In genomic region chr11:62610814-62611704, GRCh38 we compare ENCODE assay signal across 7 cellular contexts. TPM values are rescaled to one million over a fixed set of nuclear protein-coding genes. Genes with fewer than 3 reads are reported as not detected.
DNase-seq lines count a peak whose midpoint lies in the region; ATAC-seq and TF ChIP-seq lines count a peak whose summit lies in the region.

No MANE protein-coding gene starts in this region.

- H3K4me3 Mint-ChIP-seq in activated T-cell treated with anti-CD3 and anti-CD28 coated beads, Interleukin-2, amount 50 U/mL, for 72 hours: peak overlapping the region; percentile 96 to 98
- peak overlapping the region; percentile 95 to 97 for H3K4me3 Mint-ChIP-seq in stimulated activated naive CD8-positive, alpha-beta T cell treated with anti-CD3 and anti-CD28 coated beads, Interleukin-15, amount 100 ng/mL, for 72 hours

- H3K27me3 Mint-ChIP-seq in activated T-cell treated with anti-CD3 and anti-CD28 coated beads, Interleukin-2, amount 50 U/mL, for 72 hours (ENCODE audit: low read depth): no peaks in the 10 kb centered on the region
- H3K27me3 Mint-ChIP-seq in stimulated activated naive CD8-positive, alpha-beta T cell treated with anti-CD3 and anti-CD28 coated beads, Interleukin-15, amount 100 ng/mL, for 72 hours: no peaks in the 10 kb centered on the region

- ATAC-seq in activated T-cell treated with anti-CD3 and anti-CD28 coated beads, Interleukin-2, amount 50 U/mL, for 72 hours (replicated peaks in 1 of 2): no peak
- ATAC-seq in stimulated activated naive CD8-positive, alpha-beta T cell treated with anti-CD3 and anti-CD28 coated beads, Interleukin-15, amount 100 ng/mL, for 72 hours: no peak
- no peak for ATAC-seq in HG02623 (IDR thresholded peaks at IDR 0.05; ENCODE audit: unreplicated experiment)

- peaks cover 56% of the 10 kb centered on the region for H3K4me1 Mint-ChIP-seq in activated T-cell treated with anti-CD3 and anti-CD28 coated beads, Interleukin-2, amount 50 U/mL, for 72 hours (ENCODE audit: low read depth)
- H3K4me1 Mint-ChIP-seq in stimulated activated naive CD8-positive, alpha-beta T cell treated with anti-CD3 and anti-CD28 coated beads, Interleukin-15, amount 100 ng/mL, for 72 hours: peaks cover 73% of the 10 kb centered on the region

- peaks cover 11% of the 10 kb centered on the region for H3K27me3 ChIP-seq in iPS-18a (ENCODE audit: control insufficient read depth, insufficient read depth, low read length)

- no peak overlapping the region for H3K27ac ChIP-seq in iPS-18a (ENCODE audit: low read length)

- H3K36me3 Mint-ChIP-seq in activated T-cell treated with anti-CD3 and anti-CD28 coated beads, Interleukin-2, amount 50 U/mL, for 72 hours (ENCODE audit: insufficient read depth in 2 of 2): peaks cover 9 to 16% of the 10 kb centered on the region in 2 donors

- no peaks in the 10 kb centered on the region for H3K9me3 Mint-ChIP-seq in activated T-cell treated with anti-CD3 and anti-CD28 coated beads, Interleukin-2, amount 50 U/mL, for 72 hours
- no peaks in the 10 kb centered on the region for H3K9me3 Mint-ChIP-seq in stimulated activated naive CD8-positive, alpha-beta T cell treated with anti-CD3 and anti-CD28 coated beads, Interleukin-15, amount 100 ng/mL, for 72 hours

- no peak for TF ChIP-seq CTCF in HFF-Myc (IDR thresholded peaks at IDR 0.05; ENCODE audit: low read depth, low read length, missing control alignments)

- H3K9me3 ChIP-seq in iPS-18a (ENCODE audit: control insufficient read depth, low read depth, low read length): no peaks in the 10 kb centered on the region

- no peaks in the 10 kb centered on the region for H3K4me1 ChIP-seq in iPS-18a (ENCODE audit: control insufficient read depth, low read depth, low read length)

- peak overlapping the region; percentile 97 for H3K27ac Mint-ChIP-seq in activated T-cell treated with anti-CD3 and anti-CD28 coated beads, Interleukin-2, amount 50 U/mL, for 72 hours
- peak overlapping the region; percentile 97 to 99 for H3K27ac Mint-ChIP-seq in stimulated activated naive CD8-positive, alpha-beta T cell treated with anti-CD3 and anti-CD28 coated beads, Interleukin-15, amount 100 ng/mL, for 72 hours

- DNase-seq in HFF-Myc (ENCODE audit: extremely low read depth, low read depth) (no peak), mesenteric fat pad (ENCODE audit: low spot score) (no peak), globus pallidus (ENCODE audit: low spot score) (no peak)
- DNase-seq in activated T-cell treated with anti-CD3 and anti-CD28 coated beads, Interleukin-2, amount 50 U/mL, for 72 hours: no peak
- no peak for DNase-seq in stimulated activated naive CD8-positive, alpha-beta T cell treated with anti-CD3 and anti-CD28 coated beads, Interleukin-15, amount 100 ng/mL, for 72 hours

- peaks cover 3% of the 10 kb centered on the region for H3K36me3 ChIP-seq in iPS-18a (ENCODE audit: control insufficient read depth, low read depth, low read length)

- peak overlapping the region; percentile 66 for H3K4me3 ChIP-seq in HFF-Myc (replicated peaks; ENCODE audit: low read depth, low read length)
- peak overlapping the region; percentile 71 for H3K4me3 ChIP-seq in iPS-18a (ENCODE audit: low read length)

- H3K9ac ChIP-seq in iPS-18a (ENCODE audit: low read length): no peak overlapping the region

RNA-seq across cellular contexts. Expression of gene EML3, which starts 1.5 kb away (rescaled TPM):
- 100 to 1,000 TPM; 132 to 148 TPM for total RNA-seq in activated T-cell treated with anti-CD3 and anti-CD28 coated beads, Interleukin-2, amount 50 U/mL, for 72 hours
- 116 TPM for total RNA-seq in mesenteric fat pad

RNA-seq across cellular contexts. Expression of gene ROM1, which starts 2.0 kb away (rescaled TPM):
- 1 to 10 TPM; 5.1 to 6.7 TPM for total RNA-seq in activated T-cell treated with anti-CD3 and anti-CD28 coated beads, Interleukin-2, amount 50 U/mL, for 72 hours
- 6.7 TPM for total RNA-seq in mesenteric fat pad

RNA-seq across cellular contexts. Expression of gene MTA2, which starts 9.4 kb away (rescaled TPM):
- total RNA-seq in activated T-cell treated with anti-CD3 and anti-CD28 coated beads, Interleukin-2, amount 50 U/mL, for 72 hours: 100 to 1,000 TPM; 173 to 241 TPM
- total RNA-seq in mesenteric fat pad: 103 TPM

RNA-seq across cellular contexts. Expression of gene B3GAT3, which starts 10.7 kb away (rescaled TPM):
- total RNA-seq in activated T-cell treated with anti-CD3 and anti-CD28 coated beads, Interleukin-2, amount 50 U/mL, for 72 hours: 10 to 100 TPM; 72.2 to 79.9 TPM
- total RNA-seq in mesenteric fat pad: 42.0 TPM

RNA-seq across cellular contexts. Expression of gene TUT1, which starts 19.7 kb away (rescaled TPM):
- total RNA-seq in activated T-cell treated with anti-CD3 and anti-CD28 coated beads, Interleukin-2, amount 50 U/mL, for 72 hours: 10 to 100 TPM; 32.8 to 36.8 TPM
- total RNA-seq in mesenteric fat pad: 13.4 TPM
